In the genomic region with DNA sequence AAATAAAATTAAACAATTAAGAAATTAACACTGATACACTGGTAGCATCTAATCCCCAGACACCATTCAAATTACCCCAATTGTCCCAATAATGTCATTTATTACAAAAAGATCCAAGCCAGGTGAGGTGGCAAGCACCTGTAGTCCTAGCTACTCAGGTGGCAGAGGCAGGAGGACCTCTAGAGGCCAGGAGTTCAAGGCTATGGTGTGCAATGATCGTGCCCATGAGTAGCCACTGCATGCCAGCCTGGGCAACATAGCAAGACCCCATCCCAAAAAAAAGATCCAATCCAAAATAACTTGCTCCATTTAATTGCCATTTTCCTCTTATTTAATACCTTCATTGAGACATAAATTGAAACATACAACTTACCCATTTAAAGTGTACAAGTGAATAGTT, we compare ENCODE assay signal across 21 cellular contexts. TPM values are rescaled to one million over a fixed set of nuclear protein-coding genes. Genes with fewer than 3 reads are reported as not detected.
A peak's percentile ranks its signal among the peaks of the same experiment; 100 is the strongest.
DNase-seq lines count a peak whose midpoint lies in the region; ATAC-seq, FAIRE-seq and TF ChIP-seq lines count a peak whose summit lies in the region.
"Had no signal": no experiment of that assay in that cellular context is flagged by ENCODE, and none has a peak within 500 bp of the region (broad histone marks: within the 10 kb centered on the region; RNA-seq: fewer than 3 reads in every experiment).

No MANE protein-coding gene starts in this region.

- CTCF ChIA-PET in HepG2 (lab: Yijun Ruan, JAX; ENCODE audit: low intra/inter-chr PET ratio, low total read pairs) = no interaction called here

- H3K9ac ChIP-seq in HepG2 (ENCODE audit: insufficient read depth, low read depth, low read length) = no peak overlapping the region
- H3K9ac ChIP-seq: BLaER1 treated with 17β-estradiol and CSF1 and Interleukin-3, amounts not matched to agents 10 nM and 100 nM had no signal

- TF ChIP-seq CTCF in HepG2 (CRISPR knock-in tag; IDR thresholded peaks at IDR 0.05) = no peak
- no peak for TF ChIP-seq CTCF in right lobe of liver (IDR thresholded peaks at IDR 0.05)
- no peak for TF ChIP-seq CTCF in testis (IDR thresholded peaks at IDR 0.05)

- no peak overlapping the region for H3K4me3 ChIP-seq in HepG2 (replicated peaks in 1 of 3; ENCODE audit: insufficient read depth in 1 of 3, low read depth in 2 of 3, low read length in 3 of 3)
- H3K4me3 ChIP-seq in right lobe of liver = no peak overlapping the region
- no peak overlapping the region for H3K4me3 ChIP-seq in testis
- H3K4me3 ChIP-seq: A549; BLaER1 treated with 17β-estradiol and CSF1 and Interleukin-3, amounts not matched to agents 10 nM and 100 nM had no signal

- ATAC-seq in HepG2 = no peak
- ATAC-seq in right lobe of liver = no peak
- ATAC-seq: A549; CD8-positive, alpha-beta T cell had no signal

- H3K79me2 ChIP-seq in HepG2 (ENCODE audit: insufficient read depth, low read length) = no peaks in the 10 kb centered on the region

- POLR2A ChIA-PET in HepG2 (lab: Yijun Ruan, JAX) = no interaction called here

- H4K20me1 ChIP-seq in HepG2 (ENCODE audit: insufficient read depth, low read length) = no peaks in the 10 kb centered on the region
- H4K20me1 ChIP-seq: BLaER1 treated with 17β-estradiol and CSF1 and Interleukin-3, amounts not matched to agents 10 nM and 100 nM had no signal

- no peak for TF ChIP-seq POLR2A in HepG2 (IDR thresholded peaks at IDR 0.05; ENCODE audit: insufficient read depth in 1 of 2, low read depth in 2 of 2, low read length in 2 of 2)
- no peak for TF ChIP-seq POLR2A in right lobe of liver (IDR thresholded peaks at IDR 0.05)
- no peak for TF ChIP-seq POLR2A in testis (IDR thresholded peaks at IDR 0.05)

- no peak for FAIRE-seq in HepG2 (lab: Jason Lieb, UNC)
- FAIRE-seq: A549, D721Med, G401.6, GM12891 had no signal

- TF ChIP-seq RAD21 in HepG2 (CRISPR knock-in tag; IDR thresholded peaks at IDR 0.05) = no peak

- WGBS in HepG2 (ENCODE audit: low lambda C conversion rate) = 60% methylated on average over 1 of the region's 1 CpG
- 67% methylated on average over 1 of the region's 1 CpG for WGBS in right lobe of liver (ENCODE audit: insufficient coverage, low coverage, low lambda C conversion rate, missing lambda C conversion rate)
- 79 to 90% methylated on average over 1 of the region's 1 CpG for WGBS in testis, 2 donors

- H3K36me3 ChIP-seq in HepG2 (replicated peaks in 1 of 2; ENCODE audit: control insufficient read depth in 1 of 2, insufficient read depth in 2 of 2, low read length in 2 of 2) = no peaks in the 10 kb centered on the region
- H3K36me3 ChIP-seq in right lobe of liver = no peaks in the 10 kb centered on the region
- H3K36me3 ChIP-seq in testis (ENCODE audit: low read depth, missing control alignments) = no peaks in the 10 kb centered on the region
- H3K36me3 ChIP-seq: BLaER1 treated with 17β-estradiol and CSF1 and Interleukin-3, amounts not matched to agents 10 nM and 100 nM had no signal

- H3K4me2 ChIP-seq in HepG2 (ENCODE audit: low read depth, low read length) = no peak overlapping the region
- H3K4me2 ChIP-seq: A549; BLaER1 treated with 17β-estradiol and CSF1 and Interleukin-3, amounts not matched to agents 10 nM and 100 nM had no signal

- H3K27me3 ChIP-seq in HepG2 (ENCODE audit: control insufficient read depth in 1 of 2, insufficient read depth in 2 of 2, low read length in 2 of 2) (no peaks in the 10 kb centered on the region), right lobe of liver (no peaks in the 10 kb centered on the region), testis (no peaks in the 10 kb centered on the region)
- H3K27me3 ChIP-seq: BLaER1 treated with 17β-estradiol and CSF1 and Interleukin-3, amounts not matched to agents 10 nM and 100 nM had no signal

- no peak for TF ChIP-seq EP300 in HepG2 (IDR thresholded peaks at IDR 0.05; ENCODE audit: low read depth in 2 of 2, low read length in 2 of 2)
- TF ChIP-seq EP300 in HepG2 (CRISPR knock-in tag; IDR thresholded peaks at IDR 0.05; ENCODE audit: borderline replicate concordance) = no peak

- H3K27ac ChIP-seq in HepG2 (ENCODE audit: extremely low read length, insufficient read depth, low read length) (no peak overlapping the region), right lobe of liver (no peak overlapping the region), epithelial cell of prostate (peak overlapping the region; percentile 79), testis (no peak overlapping the region)
- H3K27ac ChIP-seq: 22Rv1; A549; BLaER1 treated with 17β-estradiol and CSF1 and Interleukin-3, amounts not matched to agents 10 nM and 100 nM; C4-2B had no signal

- in situ Hi-C loops in HepG2 (cut with HindIII; ENCODE audit: extremely low pct_ligation_motif_present, low pct_unique_long_range_greater_than_20kb) = no loop called here

- BruUV-seq in HepG2 (replicated peaks; lab: Mats Ljungman, UMichigan) = no TSS peak

- DNase-seq in HepG2 (ENCODE audit: low spot score) = no peak
- no peak for DNase-seq in right lobe of liver
- DNase-seq in epithelial cell of prostate (ENCODE audit: low read depth, low spot score) = no peak
- no peak for DNase-seq in activated CD4-positive, CD25-positive, alpha-beta regulatory T cell treated with anti-CD3 and anti-CD28 coated beads, Interleukin-2, amount 50 U/mL, for 72 hours
- no peak for DNase-seq in testis
- DNase-seq: AML-193; Caco-2; Calu3; CD4-positive, alpha-beta T cell; CD8-positive, alpha-beta T cell; DMS79 treated with DMSO at 0.1 percent for 48 hours; GF-D8 had no signal

- no peaks in the 10 kb centered on the region for H3K9me3 ChIP-seq in HepG2 (ENCODE audit: low read length)
- no peaks in the 10 kb centered on the region for H3K9me3 ChIP-seq in right lobe of liver
- H3K9me3 ChIP-seq in testis = no peaks in the 10 kb centered on the region
- H3K9me3 ChIP-seq: A549, Caco-2 had no signal

- intact Hi-C loops in HepG2 (cut with micrococcal nuclease; ENCODE audit: unreplicated experiment) (no loop called here), right lobe of liver (cut with DNase I) (no loop called here), testis (cut with DNase I; ENCODE audit: low total_unique reads) (no loop called here)

- no peak overlapping the region for H2AFZ ChIP-seq in HepG2 (ENCODE audit: low read length)

- H3K4me1 ChIP-seq in HepG2 (ENCODE audit: insufficient read depth, low read length) (no peaks in the 10 kb centered on the region), right lobe of liver (no peaks in the 10 kb centered on the region), testis (no peaks in the 10 kb centered on the region)
- H3K4me1 ChIP-seq: A549; BLaER1 treated with 17β-estradiol and CSF1 and Interleukin-3, amounts not matched to agents 10 nM and 100 nM; Caco-2 had no signal

RNA-seq across cellular contexts. Expression of gene CSTA, which starts 17.8 kb away (rescaled TPM):
- total RNA-seq in HepG2 (2016; rRNA removed; fragmentation: Illumina TruSeq; extraction: Trizol) (11.0 and 13.9 TPM in 2 replicates), right lobe of liver (10 to 100 TPM in 3 of 6 experiments, 1 to 10 TPM in 3; 4.2 to 19.3 (median 8.6) TPM), testis (1 to 10 TPM in 1 of 2 donors, not detected in 1; 1.2 TPM)
- total RNA-seq in HepG2 (2016; cell fraction: cytosol; rRNA removed; fragmentation: Illumina TruSeq; extraction: Trizol; ENCODE audit: low read depth) = 6.8 and 7.6 TPM in 2 replicates
- total RNA-seq in HepG2 (2016; cell fraction: insoluble cytoplasmic fraction; rRNA removed; fragmentation: Illumina TruSeq; extraction: Trizol) = 10.6 and 14.8 TPM in 2 replicates
- 6.5 and 8.4 TPM in 2 replicates for total RNA-seq in HepG2 (2016; cell fraction: membrane; rRNA removed; fragmentation: Illumina TruSeq; extraction: Trizol)
- total RNA-seq in HepG2 (2016; cell fraction: nucleus; rRNA removed; fragmentation: Illumina TruSeq; extraction: Trizol) = 2.7 and 3.1 TPM in 2 replicates
- polyA plus RNA-seq in HepG2 (2011; rRNA removed) (3.9 and 4.9 TPM in 2 replicates), testis (ENCODE audit: insufficient read depth, low read depth, low replicate concordance) (2.8 TPM)
- 0.91 and 3.9 TPM in 2 replicates for polyA plus RNA-seq in HepG2 (2011; cell fraction: cytosol; rRNA removed)
- polyA plus RNA-seq in HepG2 (2011; cell fraction: nucleus; rRNA removed) = 0.61 and 1.5 TPM in 2 replicates
- polyA plus RNA-seq in HepG2 (2012) = 6.1 and 6.9 TPM in 2 replicates
- polyA plus RNA-seq in HepG2 (2016; cell fraction: cytosol; fragmentation: Illumina TruSeq; extraction: Trizol; ENCODE audit: low read depth) = 6.8 and 7.2 TPM in 2 replicates
- 13.5 and 13.6 TPM in 2 replicates for polyA plus RNA-seq in HepG2 (2016; cell fraction: insoluble cytoplasmic fraction; fragmentation: Illumina TruSeq; extraction: Trizol; ENCODE audit: low read depth)
- polyA plus RNA-seq in HepG2 (2016; cell fraction: membrane; fragmentation: Illumina TruSeq; extraction: Trizol; ENCODE audit: low read depth) = 7.0 and 8.5 TPM in 2 replicates
- polyA plus RNA-seq in HepG2 (2016; cell fraction: nucleus; fragmentation: Illumina TruSeq; extraction: Trizol; ENCODE audit: insufficient read depth, low read depth) = 6.3 and 6.6 TPM in 2 replicates
- polyA minus RNA-seq in HepG2 (2011; rRNA and poly(A)+ RNA removed; ENCODE audit: low replicate concordance) = not detected in 2 replicates
- 1.8 TPM in 1 of 2 replicates, not detected in the other for polyA minus RNA-seq in HepG2 (2011; cell fraction: cytosol; rRNA and poly(A)+ RNA removed)
- 0.90 and 1.5 TPM in 2 replicates for polyA minus RNA-seq in HepG2 (2011; cell fraction: nucleus; rRNA and poly(A)+ RNA removed)
- total RNA-seq: A172; B cell; Calu3; CD8-positive, alpha-beta T cell had no signal

RNA-seq across cellular contexts. Expression of gene MIX23, which starts 40.2 kb away (rescaled TPM):
- total RNA-seq in HepG2 (2016; rRNA removed; fragmentation: Illumina TruSeq; extraction: Trizol) (152 and 233 TPM in 2 replicates), right lobe of liver (10 to 100 TPM; 21.3 to 36.0 (median 27.1) TPM), testis (10 to 100 TPM; 19.3 to 19.9 TPM)
- total RNA-seq in HepG2 (2016; cell fraction: cytosol; rRNA removed; fragmentation: Illumina TruSeq; extraction: Trizol; ENCODE audit: low read depth) = 96.3 and 103 TPM in 2 replicates
- total RNA-seq in HepG2 (2016; cell fraction: insoluble cytoplasmic fraction; rRNA removed; fragmentation: Illumina TruSeq; extraction: Trizol) = 150 and 251 TPM in 2 replicates
- 93.8 and 116 TPM in 2 replicates for total RNA-seq in HepG2 (2016; cell fraction: membrane; rRNA removed; fragmentation: Illumina TruSeq; extraction: Trizol)
- 55.1 and 57.7 TPM in 2 replicates for total RNA-seq in HepG2 (2016; cell fraction: nucleus; rRNA removed; fragmentation: Illumina TruSeq; extraction: Trizol)
- polyA plus RNA-seq in HepG2 (2011; rRNA removed) (16.2 and 20.0 TPM in 2 replicates), testis (ENCODE audit: insufficient read depth, low read depth, low replicate concordance) (21.0 TPM)
- 10.9 and 12.5 TPM in 2 replicates for polyA plus RNA-seq in HepG2 (2011; cell fraction: cytosol; rRNA removed)
- polyA plus RNA-seq in HepG2 (2011; cell fraction: nucleus; rRNA removed) = 7.9 and 12.8 TPM in 2 replicates
- polyA plus RNA-seq in HepG2 (2012) = 65.6 and 98.8 TPM in 2 replicates
- polyA plus RNA-seq in HepG2 (2016; cell fraction: cytosol; fragmentation: Illumina TruSeq; extraction: Trizol; ENCODE audit: low read depth) = 99.1 and 102 TPM in 2 replicates
- 274 and 298 TPM in 2 replicates for polyA plus RNA-seq in HepG2 (2016; cell fraction: insoluble cytoplasmic fraction; fragmentation: Illumina TruSeq; extraction: Trizol; ENCODE audit: low read depth)
- polyA plus RNA-seq in HepG2 (2016; cell fraction: membrane; fragmentation: Illumina TruSeq; extraction: Trizol; ENCODE audit: low read depth) = 96.2 and 118 TPM in 2 replicates
- polyA plus RNA-seq in HepG2 (2016; cell fraction: nucleus; fragmentation: Illumina TruSeq; extraction: Trizol; ENCODE audit: insufficient read depth, low read depth) = 116 and 117 TPM in 2 replicates
- 3.6 and 4.8 TPM in 2 replicates for polyA minus RNA-seq in HepG2 (2011; rRNA and poly(A)+ RNA removed; ENCODE audit: low replicate concordance)
- polyA minus RNA-seq in HepG2 (2011; cell fraction: cytosol; rRNA and poly(A)+ RNA removed) = 18.9 and 22.0 TPM in 2 replicates
- polyA minus RNA-seq in HepG2 (2011; cell fraction: nucleus; rRNA and poly(A)+ RNA removed) = 23.4 and 27.4 TPM in 2 replicates

RNA-seq across cellular contexts. Expression of gene FAM162A, which starts 41.2 kb away (rescaled TPM):
- 115 and 131 TPM in 2 replicates for total RNA-seq in HepG2 (2016; rRNA removed; fragmentation: Illumina TruSeq; extraction: Trizol)
- 18.3 and 23.7 TPM in 2 replicates for total RNA-seq in HepG2 (2016; cell fraction: cytosol; rRNA removed; fragmentation: Illumina TruSeq; extraction: Trizol; ENCODE audit: low read depth)
- total RNA-seq in HepG2 (2016; cell fraction: insoluble cytoplasmic fraction; rRNA removed; fragmentation: Illumina TruSeq; extraction: Trizol) = 118 and 149 TPM in 2 replicates
- total RNA-seq in HepG2 (2016; cell fraction: membrane; rRNA removed; fragmentation: Illumina TruSeq; extraction: Trizol) = 29.2 and 29.7 TPM in 2 replicates
- total RNA-seq in HepG2 (2016; cell fraction: nucleus; rRNA removed; fragmentation: Illumina TruSeq; extraction: Trizol) = 44.8 and 51.6 TPM in 2 replicates
- polyA plus RNA-seq in HepG2 (2011; rRNA removed) = 141 and 155 TPM in 2 replicates
- polyA plus RNA-seq in HepG2 (2011; cell fraction: cytosol; rRNA removed) = 81.9 and 104 TPM in 2 replicates
- 33.6 and 34.6 TPM in 2 replicates for polyA plus RNA-seq in HepG2 (2011; cell fraction: nucleus; rRNA removed)
- 197 and 266 TPM in 2 replicates for polyA plus RNA-seq in HepG2 (2012)
- polyA plus RNA-seq in HepG2 (2016; cell fraction: cytosol; fragmentation: Illumina TruSeq; extraction: Trizol; ENCODE audit: low read depth) = 34.9 and 38.9 TPM in 2 replicates
- polyA plus RNA-seq in HepG2 (2016; cell fraction: insoluble cytoplasmic fraction; fragmentation: Illumina TruSeq; extraction: Trizol; ENCODE audit: low read depth) = 167 and 187 TPM in 2 replicates
- 30.9 and 35.6 TPM in 2 replicates for polyA plus RNA-seq in HepG2 (2016; cell fraction: membrane; fragmentation: Illumina TruSeq; extraction: Trizol; ENCODE audit: low read depth)
- polyA plus RNA-seq in HepG2 (2016; cell fraction: nucleus; fragmentation: Illumina TruSeq; extraction: Trizol; ENCODE audit: insufficient read depth, low read depth) = 93.4 and 95.0 TPM in 2 replicates
- polyA minus RNA-seq in HepG2 (2011; rRNA and poly(A)+ RNA removed; ENCODE audit: low replicate concordance) = 11.7 and 21.1 TPM in 2 replicates
- polyA minus RNA-seq in HepG2 (2011; cell fraction: cytosol; rRNA and poly(A)+ RNA removed) = 29.6 and 36.6 TPM in 2 replicates
- 70.0 and 72.2 TPM in 2 replicates for polyA minus RNA-seq in HepG2 (2011; cell fraction: nucleus; rRNA and poly(A)+ RNA removed)
- total RNA-seq in right lobe of liver = 10 to 100 TPM; 26.9 to 57.0 (median 51.5) TPM
- total RNA-seq in testis = 10 to 100 TPM; 16.0 to 17.7 TPM
- polyA plus RNA-seq in testis (ENCODE audit: insufficient read depth, low read depth, low replicate concordance) = 77.7 TPM
